ENCODE assay signal across 10 cellular contexts in genomic region chr16:85524630-85525463, GRCh38.
DNase-seq lines count a peak whose midpoint lies in the region; ATAC-seq and TF ChIP-seq lines count a peak whose summit lies in the region.
"Had no signal": no experiment of that assay in that cellular context is flagged by ENCODE, and none has a peak within 500 bp of the region (broad histone marks: within the 10 kb centered on the region; RNA-seq: fewer than 3 reads in every experiment).

No MANE protein-coding gene starts in this region.

- H3K4me2 ChIP-seq in H9 (ENCODE audit: insufficient read depth, insufficient read length, low read length) (no peak overlapping the region), fibroblast of lung (ENCODE audit: extremely low read depth, insufficient read depth, low read length) (no peak overlapping the region)

- H3K56ac ChIP-seq in H9 (ENCODE audit: insufficient read length, low read depth, low read length) = no peak overlapping the region

- H3K18ac ChIP-seq in H9 (ENCODE audit: insufficient read length, low read depth, low read length) = peak overlapping the region; percentile 6

- H3K23me2 ChIP-seq in H9 (ENCODE audit: insufficient read length, low read depth, low read length, poor library complexity, severe bottlenecking) = no peaks in the 10 kb centered on the region

- H4K5ac ChIP-seq in H9 (ENCODE audit: insufficient read length, low read depth, low read length) = no peak overlapping the region

- H3K4me3 ChIP-seq in fibroblast of lung (replicated peaks in 1 of 4; ENCODE audit: control extremely low read depth in 1 of 4, insufficient read depth in 1 of 4, low read depth in 3 of 4, low read length in 4 of 4) = no peak overlapping the region
- H3K4me3 ChIP-seq: skin epidermis had no signal

- H2AK5ac ChIP-seq in H9 (ENCODE audit: insufficient read length, low read length) = no peak overlapping the region

- no peak for ATAC-seq in activated CD4-positive, CD25-positive, alpha-beta regulatory T cell treated with anti-CD3 and anti-CD28 coated beads, Interleukin-2, amount 50 U/mL, for 24 hours

- H3K9me3 Mint-ChIP-seq in H9 = no peaks in the 10 kb centered on the region
- no peaks in the 10 kb centered on the region for H3K9me3 Mint-ChIP-seq in activated naive CD4-positive, alpha-beta T cell treated with anti-CD3 and anti-CD28 coated beads, Interleukin-2, amount 10 ng/mL, durations not matched to agents 7 days and 5 days

- H2BK12ac ChIP-seq in H9 (ENCODE audit: insufficient read length, low read depth, low read length) = no peak overlapping the region

- no peak overlapping the region for H3K9ac ChIP-seq in H9 (ENCODE audit: extremely low read depth, insufficient read length, low read length)
- H3K9ac ChIP-seq in fibroblast of lung (ENCODE audit: insufficient read depth, low read length) = no peak overlapping the region

- H3K9me3 ChIP-seq in H9 (ENCODE audit: control insufficient read depth, low read depth, low read length) = no peaks in the 10 kb centered on the region
- no peaks in the 10 kb centered on the region for H3K9me3 ChIP-seq in fibroblast of lung (ENCODE audit: control insufficient read depth, insufficient read depth, low read depth, low read length)

- H3K4me1 ChIP-seq in H9 (ENCODE audit: insufficient read depth, low read length) (no peaks in the 10 kb centered on the region; the same call in 1 of the 2 replicates), fibroblast of lung (ENCODE audit: control insufficient read depth, extremely low read depth, insufficient read depth, low read length) (peaks cover 12% of the 10 kb centered on the region)

- TF ChIP-seq CTCF in H9 (conservative IDR thresholded peaks at IDR 0.05) = no peak
- TF ChIP-seq CTCF in fibroblast of lung (conservative IDR thresholded peaks at IDR 0.05 in 1 of 2, IDR thresholded peaks at IDR 0.05 in 1 of 2; ENCODE audit: low read depth in 1 of 2, low read length in 2 of 2) = no peak

- H3K4ac ChIP-seq in H9 (ENCODE audit: low read depth, low read length) = 0 out of 2 replicates have a peak overlapping the region, but pooled peaks have one; percentile 21

- CTCF ChIA-PET in activated naive CD4-positive, alpha-beta T cell treated with anti-CD3 and anti-CD28 coated beads, Interleukin-2, amount 10 ng/mL, durations not matched to agents 7 days and 5 days (lab: Charles Lee) = no interaction called here

- H4K8ac ChIP-seq in H9 (replicated peaks; ENCODE audit: insufficient read length, low read depth, low read length) = no peak overlapping the region

- no peak overlapping the region for H3K23ac ChIP-seq in H9 (ENCODE audit: insufficient read length, low read depth, low read length)

- H3K4me3 Mint-ChIP-seq in H9 = no peak overlapping the region; a peak in 1 of 5 replicates
- no peak overlapping the region for H3K4me3 Mint-ChIP-seq in activated naive CD4-positive, alpha-beta T cell treated with anti-CD3 and anti-CD28 coated beads, Interleukin-2, amount 10 ng/mL, durations not matched to agents 7 days and 5 days

- no peak for DNase-seq in H9
- peak; percentile 92 for DNase-seq in NOMO-1 treated with DMSO at 0.1 percent for 48 hours (lab: John Stamatoyannopoulos, UW; ENCODE audit: unreplicated experiment)
- DNase-seq in fibroblast of lung (ENCODE audit: low read depth in 2 of 2) = peak; percentile 19 to 62
- DNase-seq in renal cortical epithelial cell (ENCODE audit: low read depth) = peak; percentile 28
- no peak for DNase-seq in activated naive CD4-positive, alpha-beta T cell treated with anti-CD3 and anti-CD28 coated beads, Interleukin-2, amount 10 ng/mL, durations not matched to agents 7 days and 5 days
- no peak for DNase-seq in activated CD4-positive, CD25-positive, alpha-beta regulatory T cell (lab: John Stamatoyannopoulos, UW)
- no peak for DNase-seq in LoVo (ENCODE audit: low spot score)
- DNase-seq: effector memory CD4-positive, alpha-beta T cell had no signal

- no peaks in the 10 kb centered on the region for H3K36me3 ChIP-seq in fibroblast of lung (ENCODE audit: control insufficient read depth, insufficient read depth, low read length)

- H3K14ac ChIP-seq in H9 (ENCODE audit: insufficient read depth, low read length) = peak overlapping the region; percentile 57; the same call in 1 of the 2 replicates

- H2AFZ ChIP-seq in H9 (ENCODE audit: low read length) (no peak overlapping the region), fibroblast of lung (ENCODE audit: low read length) (no peak overlapping the region)

- H3K79me2 ChIP-seq in H9 (ENCODE audit: insufficient read depth, low read length) = no peaks in the 10 kb centered on the region
- no peaks in the 10 kb centered on the region for H3K79me2 ChIP-seq in fibroblast of lung (ENCODE audit: control insufficient read depth, insufficient read depth, low read length)

- no peak overlapping the region for H4K91ac ChIP-seq in H9 (ENCODE audit: insufficient read length, low read depth, low read length)

- no peak overlapping the region for H2BK15ac ChIP-seq in H9 (ENCODE audit: low read depth, low read length)

- H3K79me1 ChIP-seq in H9 (ENCODE audit: insufficient read depth, low read depth, low read length, poor library complexity, severe bottlenecking) = no peaks in the 10 kb centered on the region

- no peaks in the 10 kb centered on the region for H4K20me1 ChIP-seq in H9 (ENCODE audit: control insufficient read depth, insufficient read depth, insufficient read length)
- no peaks in the 10 kb centered on the region for H4K20me1 ChIP-seq in fibroblast of lung (ENCODE audit: control insufficient read depth, extremely low read depth, insufficient read depth, low read length)

- whole genome bisulfite sequencing in H9 (ENCODE audit: extremely low coverage, insufficient read length, low lambda C conversion rate) = no CpG with 5 or more reads among the region's 30 CpGs

- no peak overlapping the region for H2BK120ac ChIP-seq in H9 (ENCODE audit: low read depth, low read length, poor library complexity, severe bottlenecking)

- H3K27me3 ChIP-seq in H9 (ENCODE audit: insufficient read depth, low read length) (no peaks in the 10 kb centered on the region), fibroblast of lung (ENCODE audit: control insufficient read depth, insufficient read depth, low read length) (no peaks in the 10 kb centered on the region)

- H3K27me3 Mint-ChIP-seq in H9 (ENCODE audit: low read depth) = no peaks in the 10 kb centered on the region; the same call in 1 of the 2 replicates
- no peaks in the 10 kb centered on the region for H3K27me3 Mint-ChIP-seq in activated naive CD4-positive, alpha-beta T cell treated with anti-CD3 and anti-CD28 coated beads, Interleukin-2, amount 10 ng/mL, durations not matched to agents 7 days and 5 days

- H3K27ac ChIP-seq in H9 (ENCODE audit: insufficient read length, low read depth, low read length) (no peak overlapping the region), fibroblast of lung (ENCODE audit: insufficient read depth, low read length) (no peak overlapping the region)

- H3K36me3 Mint-ChIP-seq in H9 (ENCODE audit: insufficient read depth in 1 of 3, low read depth in 3 of 3) = no peaks in the 10 kb centered on the region
- H3K36me3 Mint-ChIP-seq in activated naive CD4-positive, alpha-beta T cell treated with anti-CD3 and anti-CD28 coated beads, Interleukin-2, amount 10 ng/mL, durations not matched to agents 7 days and 5 days = no peaks in the 10 kb centered on the region

- peaks cover 33 to 37% of the 10 kb centered on the region in 2 experiments for H3K4me1 Mint-ChIP-seq in H9
- no peaks in the 10 kb centered on the region for H3K4me1 Mint-ChIP-seq in activated naive CD4-positive, alpha-beta T cell treated with anti-CD3 and anti-CD28 coated beads, Interleukin-2, amount 10 ng/mL, durations not matched to agents 7 days and 5 days

- H3T11ph ChIP-seq in H9 (ENCODE audit: low read length) = no peak overlapping the region

- H2BK20ac ChIP-seq in H9 (ENCODE audit: low read depth, low read length, poor library complexity, severe bottlenecking) = no peak overlapping the region

- H3K27ac Mint-ChIP-seq in H9 = peak overlapping the region in 1 of 3 experiments; percentile 76; a peak in 1 of 7 replicates
- H3K27ac Mint-ChIP-seq in activated naive CD4-positive, alpha-beta T cell treated with anti-CD3 and anti-CD28 coated beads, Interleukin-2, amount 10 ng/mL, durations not matched to agents 7 days and 5 days = no peak overlapping the region

- no peak overlapping the region for H2BK5ac ChIP-seq in H9 (ENCODE audit: insufficient read length, low read length)

Comparison
In these comparisons a context has a peak if more than half of its experiments do, and no peak if none do; other contexts are left out.
1. DNase-seq: peak in NOMO-1 treated with DMSO at 0.1 percent for 48 hours (single experiment), fibroblast of lung (2 of 2) and renal cortical epithelial cell (single experiment); none in H9 (single experiment), activated naive CD4-positive, alpha-beta T cell treated with anti-CD3 and anti-CD28 coated beads, Interleukin-2, amount 10 ng/mL, durations not matched to agents 7 days and 5 days (single experiment), activated CD4-positive, CD25-positive, alpha-beta regulatory T cell (0 of 4) and LoVo (single experiment).